Comparison of ENCODE assay signal across 8 cellular contexts in genomic region chr18:23307567-23308295, GRCh38.
DNase-seq lines count a peak whose midpoint lies in the region; ATAC-seq, FAIRE-seq and TF ChIP-seq lines count a peak whose summit lies in the region.

No MANE protein-coding gene starts in this region.

- H3K4me1 Mint-ChIP-seq in T-helper 17 cell, result peaks cover 19% of the 10 kb centered on the region

- peak overlapping the region; percentile 78 for H3K27ac Mint-ChIP-seq in T-helper 17 cell

- DNase-seq in EL (peak; percentile 95), H54 (ENCODE audit: insufficient read length, low spot score) (peak; percentile 54), T-helper 17 cell (no peak), iris pigment epithelial cell (ENCODE audit: low read depth) (peak; percentile 81), DMS114 treated with DMSO at 0.1 percent for 48 hours (lab: John Stamatoyannopoulos, UW; ENCODE audit: unreplicated experiment) (no peak), SIG-M5 (lab: John Stamatoyannopoulos, UW) (no peak), SW 1271 (lab: John Stamatoyannopoulos, UW) (no peak)

- TF ChIP-seq POLR2A in H54 (IDR thresholded peaks at IDR 0.05; ENCODE audit: low read depth, low read length), result no peak; the same call in 1 of the 2 replicates

- peaks cover 2% of the 10 kb centered on the region for H3K36me3 Mint-ChIP-seq in T-helper 17 cell (ENCODE audit: low read depth)

- FAIRE-seq in H54 (lab: Jason Lieb, UNC), result peak; percentile 41

- no peaks in the 10 kb centered on the region for H3K27me3 Mint-ChIP-seq in T-helper 17 cell

- no peaks in the 10 kb centered on the region for H3K9me3 ChIP-seq in T-helper 17 cell (ENCODE audit: control insufficient read depth, low read length, poor library complexity, severe bottlenecking)

- H3K4me3 Mint-ChIP-seq in T-helper 17 cell, result no peak overlapping the region

- ATAC-seq in T-helper 17 cell (no peak), GM21360 (IDR thresholded peaks at IDR 0.05; ENCODE audit: unreplicated experiment) (no peak)

Comparison
In these comparisons a context has a peak if more than half of its experiments do, and no peak if none do; other contexts are left out.
1. DNase-seq: peak in EL (single experiment), H54 (single experiment) and iris pigment epithelial cell (single experiment); none in T-helper 17 cell (0 of 3), DMS114 treated with DMSO at 0.1 percent for 48 hours (single experiment), SIG-M5 (single experiment) and SW 1271 (0 of 2).